Comparison of ENCODE assay signal across 1 cellular context in the genomic region with DNA sequence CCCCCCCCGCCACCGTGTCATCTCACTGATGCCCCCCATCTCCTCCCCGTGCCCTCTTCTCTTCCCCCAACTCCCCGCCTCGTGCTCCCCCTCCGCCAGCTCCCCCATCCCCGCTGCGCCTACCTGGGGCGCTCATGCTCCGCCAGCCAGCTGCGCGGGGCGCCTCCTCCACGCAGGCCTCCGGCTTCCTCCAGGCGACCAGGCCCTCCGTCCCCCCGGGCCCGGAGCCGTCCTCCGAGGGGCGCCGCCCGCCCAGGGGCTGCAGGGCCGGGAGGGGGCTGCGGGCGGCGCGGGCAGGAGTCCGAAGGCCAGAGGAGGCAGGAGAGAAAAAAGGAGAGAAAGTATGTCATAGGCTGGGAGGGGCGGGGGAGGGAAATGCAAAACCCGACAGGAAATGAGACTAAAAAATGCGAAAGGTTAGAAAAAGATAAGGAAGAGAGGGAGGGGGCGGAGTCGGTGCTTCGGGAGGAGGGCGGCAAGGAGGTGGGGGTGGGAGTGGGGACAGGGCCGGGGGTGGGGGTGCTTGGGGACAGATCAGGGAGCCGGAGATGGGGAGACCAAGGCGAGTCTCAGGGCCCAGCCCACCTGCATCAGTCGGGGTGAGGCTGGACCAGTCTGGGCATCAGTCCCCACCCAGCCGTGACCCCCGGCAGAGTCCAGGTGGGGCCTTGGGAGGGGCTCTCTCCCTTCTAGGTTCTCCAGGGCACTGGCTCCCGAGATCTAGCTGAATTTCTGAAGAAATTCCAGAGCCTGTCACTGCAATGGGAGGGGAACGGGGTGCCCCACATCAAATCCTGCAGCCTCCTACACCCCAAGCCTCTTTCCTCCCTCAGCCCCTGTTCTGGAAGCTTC.
TF ChIP-seq lines count a peak whose summit lies in the region.

A gene (minus strand): TSS at position 324 of the 852 bp plus-strand sequence. CDS start 85,361 bp downstream, outside the sequence.

TF ChIP-seq in WTC11, 78 proteins besides CTCF, POLR2A, EP300 and RAD21 (continued from another document):
- TF ChIP-seq, protein P1, sequence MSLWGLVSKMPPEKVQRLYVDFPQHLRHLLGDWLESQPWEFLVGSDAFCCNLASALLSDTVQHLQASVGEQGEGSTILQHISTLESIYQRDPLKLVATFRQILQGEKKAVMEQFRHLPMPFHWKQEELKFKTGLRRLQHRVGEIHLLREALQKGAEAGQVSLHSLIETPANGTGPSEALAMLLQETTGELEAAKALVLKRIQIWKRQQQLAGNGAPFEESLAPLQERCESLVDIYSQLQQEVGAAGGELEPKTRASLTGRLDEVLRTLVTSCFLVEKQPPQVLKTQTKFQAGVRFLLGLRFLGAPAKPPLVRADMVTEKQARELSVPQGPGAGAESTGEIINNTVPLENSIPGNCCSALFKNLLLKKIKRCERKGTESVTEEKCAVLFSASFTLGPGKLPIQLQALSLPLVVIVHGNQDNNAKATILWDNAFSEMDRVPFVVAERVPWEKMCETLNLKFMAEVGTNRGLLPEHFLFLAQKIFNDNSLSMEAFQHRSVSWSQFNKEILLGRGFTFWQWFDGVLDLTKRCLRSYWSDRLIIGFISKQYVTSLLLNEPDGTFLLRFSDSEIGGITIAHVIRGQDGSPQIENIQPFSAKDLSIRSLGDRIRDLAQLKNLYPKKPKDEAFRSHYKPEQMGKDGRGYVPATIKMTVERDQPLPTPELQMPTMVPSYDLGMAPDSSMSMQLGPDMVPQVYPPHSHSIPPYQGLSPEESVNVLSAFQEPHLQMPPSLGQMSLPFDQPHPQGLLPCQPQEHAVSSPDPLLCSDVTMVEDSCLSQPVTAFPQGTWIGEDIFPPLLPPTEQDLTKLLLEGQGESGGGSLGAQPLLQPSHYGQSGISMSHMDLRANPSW (CRISPR knock-in tag; conservative IDR thresholded peaks at IDR 0.05; ENCODE audit: low read depth): no peak
- peak; percentile 65 for TF ChIP-seq ZNF423 (CRISPR knock-in tag; IDR thresholded peaks at IDR 0.05)
- no peak for TF ChIP-seq ESRRA (CRISPR knock-in tag; IDR thresholded peaks at IDR 0.05; ENCODE audit: borderline replicate concordance)
- TF ChIP-seq ZBTB21 (CRISPR knock-in tag; IDR thresholded peaks at IDR 0.05; ENCODE audit: borderline replicate concordance): no peak
- no peak for TF ChIP-seq HMGA2 (CRISPR knock-in tag; IDR thresholded peaks at IDR 0.05)
- no peak for TF ChIP-seq RELA (CRISPR knock-in tag; IDR thresholded peaks at IDR 0.05; ENCODE audit: borderline replicate concordance)
- TF ChIP-seq NFE2L1 (CRISPR knock-in tag; IDR thresholded peaks at IDR 0.05): no peak
- TF ChIP-seq, protein P2, sequence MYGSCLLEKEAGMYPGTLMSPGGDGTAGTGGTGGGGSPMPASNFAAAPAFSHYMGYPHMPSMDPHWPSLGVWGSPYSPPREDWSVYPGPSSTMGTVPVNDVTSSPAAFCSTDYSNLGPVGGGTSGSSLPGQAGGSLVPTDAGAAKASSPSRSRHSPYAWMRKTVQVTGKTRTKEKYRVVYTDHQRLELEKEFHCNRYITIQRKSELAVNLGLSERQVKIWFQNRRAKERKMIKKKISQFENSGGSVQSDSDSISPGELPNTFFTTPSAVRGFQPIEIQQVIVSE (CRISPR knock-in tag; IDR thresholded peaks at IDR 0.05; ENCODE audit: borderline replicate concordance): no peak
- TF ChIP-seq, protein P3, sequence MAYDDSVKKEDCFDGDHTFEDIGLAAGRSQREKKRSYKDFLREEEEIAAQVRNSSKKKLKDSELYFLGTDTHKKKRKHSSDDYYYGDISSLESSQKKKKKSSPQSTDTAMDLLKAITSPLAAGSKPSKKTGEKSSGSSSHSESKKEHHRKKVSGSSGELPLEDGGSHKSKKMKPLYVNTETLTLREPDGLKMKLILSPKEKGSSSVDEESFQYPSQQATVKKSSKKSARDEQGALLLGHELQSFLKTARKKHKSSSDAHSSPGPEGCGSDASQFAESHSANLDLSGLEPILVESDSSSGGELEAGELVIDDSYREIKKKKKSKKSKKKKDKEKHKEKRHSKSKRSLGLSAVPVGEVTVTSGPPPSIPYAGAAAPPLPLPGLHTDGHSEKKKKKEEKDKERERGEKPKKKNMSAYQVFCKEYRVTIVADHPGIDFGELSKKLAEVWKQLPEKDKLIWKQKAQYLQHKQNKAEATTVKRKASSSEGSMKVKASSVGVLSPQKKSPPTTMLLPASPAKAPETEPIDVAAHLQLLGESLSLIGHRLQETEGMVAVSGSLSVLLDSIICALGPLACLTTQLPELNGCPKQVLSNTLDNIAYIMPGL (CRISPR knock-in tag; IDR thresholded peaks at IDR 0.05): peak; percentile 44; the same call in 1 of the 2 replicates
- TF ChIP-seq ETV6 (CRISPR knock-in tag; IDR thresholded peaks at IDR 0.05): no peak
- TF ChIP-seq NFATC4 (CRISPR knock-in tag; IDR thresholded peaks at IDR 0.05): no peak
